Comparison of ENCODE assay signal across 10 cellular contexts in the genomic region with DNA sequence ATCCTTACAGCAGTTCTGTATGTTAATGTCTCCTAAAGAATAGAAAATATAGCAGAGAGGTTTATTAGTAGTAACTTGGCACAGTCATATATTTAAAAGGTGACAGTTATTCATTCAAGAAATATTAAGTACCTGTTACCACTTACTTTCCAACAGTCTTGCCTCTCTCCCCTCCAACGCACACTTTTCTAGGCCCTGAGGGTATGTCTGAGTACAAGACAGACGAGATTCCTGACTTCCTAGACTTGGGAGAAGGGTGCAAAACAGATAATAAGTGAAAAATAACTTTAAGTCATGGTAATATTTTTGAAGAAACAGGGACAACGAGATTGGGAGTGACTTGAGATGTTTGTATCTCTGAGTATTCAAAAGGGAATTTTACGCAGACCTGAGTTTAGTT. TPM values are rescaled to one million over a fixed set of nuclear protein-coding genes. Genes with fewer than 3 reads are reported as not detected.
DNase-seq lines count a peak whose midpoint lies in the region; ATAC-seq, FAIRE-seq and TF ChIP-seq lines count a peak whose summit lies in the region.
"Had no signal": no experiment of that assay in that cellular context is flagged by ENCODE, and none has a peak within 500 bp of the region (broad histone marks: within the 10 kb centered on the region; RNA-seq: fewer than 3 reads in every experiment).

No MANE protein-coding gene starts in this region.

- H3K9me3 Mint-ChIP-seq in activated naive CD8-positive, alpha-beta T cell treated with anti-CD3 and anti-CD28 coated beads, Interleukin-2, amount 10 ng/mL, durations not matched to agents 7 days and 5 days: no peaks in the 10 kb centered on the region
- peaks cover 20% of the 10 kb centered on the region for H3K9me3 Mint-ChIP-seq in nephron progenitor cell

- peaks cover 30% of the 10 kb centered on the region for H3K4me1 Mint-ChIP-seq in activated naive CD8-positive, alpha-beta T cell treated with anti-CD3 and anti-CD28 coated beads, Interleukin-2, amount 10 ng/mL, durations not matched to agents 7 days and 5 days
- H3K4me1 Mint-ChIP-seq in nephron progenitor cell: peaks cover 35% of the 10 kb centered on the region

- H3K4me3 ChIP-seq in DND-41 (ENCODE audit: low read depth in 1 of 2, low read length in 2 of 2): peak overlapping the region in 1 of 2 experiments; percentile 97; a peak in 2 of 4 replicates
- peak overlapping the region; percentile 82; the same call in 1 of the 2 replicates for H3K4me3 ChIP-seq in LNCaP clone FGC (ENCODE audit: low read depth, low read length)

- no peak for DNase-seq in DND-41
- no peak for DNase-seq in LNCaP clone FGC (ENCODE audit: low read depth)
- DNase-seq in activated naive CD8-positive, alpha-beta T cell treated with anti-CD3 and anti-CD28 coated beads, Interleukin-2, amount 10 ng/mL, durations not matched to agents 7 days and 5 days: no peak
- no peak for DNase-seq in nephron progenitor cell
- no peak for DNase-seq in GM12892 (ENCODE audit: insufficient read length)
- no peak for DNase-seq in islet precursor cell
- DNase-seq: activated CD4-positive, alpha-beta T cell treated with anti-CD3 and anti-CD28 coated beads, Interleukin-2, amount 50 U/mL, for 48 hours; NCI-H446 had no signal

- ATAC-seq in DND-41 (ENCODE audit: insufficient read depth, low read depth) (no peak), GM21515 (IDR thresholded peaks at IDR 0.05; ENCODE audit: unreplicated experiment) (no peak)
- no peak for ATAC-seq in activated naive CD8-positive, alpha-beta T cell treated with anti-CD3 and anti-CD28 coated beads, Interleukin-2, amount 10 ng/mL, durations not matched to agents 7 days and 5 days (ENCODE audit: low read depth)

- peaks cover 59% of the 10 kb centered on the region for H3K36me3 ChIP-seq in DND-41 (ENCODE audit: insufficient read depth, low read length)

- H3K9ac ChIP-seq in DND-41 (ENCODE audit: low read depth, low read length): peak overlapping the region; percentile 88; the same call in 1 of the 2 replicates

- H3K27me3 Mint-ChIP-seq in activated naive CD8-positive, alpha-beta T cell treated with anti-CD3 and anti-CD28 coated beads, Interleukin-2, amount 10 ng/mL, durations not matched to agents 7 days and 5 days: no peaks in the 10 kb centered on the region
- peaks cover 7% of the 10 kb centered on the region for H3K27me3 Mint-ChIP-seq in nephron progenitor cell (ENCODE audit: low read depth, poor library complexity)

- peak overlapping the region; percentile 93 for H3K4me3 Mint-ChIP-seq in activated naive CD8-positive, alpha-beta T cell treated with anti-CD3 and anti-CD28 coated beads, Interleukin-2, amount 10 ng/mL, durations not matched to agents 7 days and 5 days
- peak overlapping the region; percentile 97 for H3K4me3 Mint-ChIP-seq in nephron progenitor cell

- H3K27ac Mint-ChIP-seq in activated naive CD8-positive, alpha-beta T cell treated with anti-CD3 and anti-CD28 coated beads, Interleukin-2, amount 10 ng/mL, durations not matched to agents 7 days and 5 days: no peak overlapping the region
- H3K27ac Mint-ChIP-seq in nephron progenitor cell: peak overlapping the region; percentile 81

- peak overlapping the region; percentile 99 for H3K4me2 ChIP-seq in DND-41 (ENCODE audit: insufficient read depth, low read length)

- POLR2A ChIA-PET in activated naive CD8-positive, alpha-beta T cell treated with anti-CD3 and anti-CD28 coated beads, Interleukin-2, amount 10 ng/mL, durations not matched to agents 7 days and 5 days (lab: Charles Lee): no interaction called here

- no peaks in the 10 kb centered on the region for H3K27me3 ChIP-seq in DND-41 (ENCODE audit: insufficient read depth, low read length, poor library complexity)
- H3K27me3 ChIP-seq: SJSA1 had no signal

- TF ChIP-seq CTCF in DND-41 (IDR thresholded peaks at IDR 0.05; ENCODE audit: borderline replicate concordance, extremely low read depth, low read length, poor library complexity, severe bottlenecking): no peak
- TF ChIP-seq CTCF in LNCaP clone FGC (IDR thresholded peaks at IDR 0.05; ENCODE audit: control insufficient read depth, extremely low read depth, insufficient read depth): no peak
- TF ChIP-seq CTCF in nephron progenitor cell (IDR thresholded peaks at IDR 0.05): no peak

- H3K4me1 ChIP-seq in DND-41 (ENCODE audit: insufficient read depth, low read length): peaks cover 42% of the 10 kb centered on the region

- no peak for TF ChIP-seq POLR2A in GM12892 (IDR thresholded peaks at IDR 0.05; ENCODE audit: low read depth, low read length)

- no peaks in the 10 kb centered on the region for H3K9me3 ChIP-seq in DND-41 (ENCODE audit: insufficient read depth, low read length, severe bottlenecking)

- peaks cover 26% of the 10 kb centered on the region for H3K36me3 Mint-ChIP-seq in activated naive CD8-positive, alpha-beta T cell treated with anti-CD3 and anti-CD28 coated beads, Interleukin-2, amount 10 ng/mL, durations not matched to agents 7 days and 5 days
- peaks cover 60% of the 10 kb centered on the region for H3K36me3 Mint-ChIP-seq in nephron progenitor cell (ENCODE audit: low read depth)

- peaks cover 34% of the 10 kb centered on the region for H4K20me1 ChIP-seq in DND-41 (ENCODE audit: insufficient read depth, low read length)

- H3K79me2 ChIP-seq in DND-41 (ENCODE audit: insufficient read depth, low read length): peaks cover 83% of the 10 kb centered on the region

- FAIRE-seq in GM12892 (lab: Jason Lieb, UNC): no peak

- no peak overlapping the region for H2AFZ ChIP-seq in DND-41 (ENCODE audit: low read depth, low read length)

- no peak overlapping the region for H3K27ac ChIP-seq in DND-41 (ENCODE audit: low read length)
- H3K27ac ChIP-seq: SJSA1 had no signal

RNA-seq across cellular contexts. Expression of gene EIF3L, which starts 1.6 kb away (rescaled TPM):
- 100 to 1,000 TPM; 328 to 368 TPM for total RNA-seq in activated naive CD8-positive, alpha-beta T cell treated with anti-CD3 and anti-CD28 coated beads, Interleukin-2, amount 10 ng/mL, durations not matched to agents 7 days and 5 days
- polyA plus RNA-seq in GM12892 (2012; ENCODE audit: missing spikeins): 599 TPM

RNA-seq across cellular contexts. Expression of gene ANKRD54, which starts 6.7 kb away (rescaled TPM):
- 10 to 100 TPM; 22.2 to 23.3 TPM for total RNA-seq in activated naive CD8-positive, alpha-beta T cell treated with anti-CD3 and anti-CD28 coated beads, Interleukin-2, amount 10 ng/mL, durations not matched to agents 7 days and 5 days
- 8.7 TPM for polyA plus RNA-seq in GM12892 (2012; ENCODE audit: missing spikeins)

RNA-seq across cellular contexts. Expression of gene GALR3, which starts 27.6 kb away (rescaled TPM):
- total RNA-seq in activated naive CD8-positive, alpha-beta T cell treated with anti-CD3 and anti-CD28 coated beads, Interleukin-2, amount 10 ng/mL, durations not matched to agents 7 days and 5 days: not detected
- polyA plus RNA-seq in GM12892 (2012; ENCODE audit: missing spikeins): not detected
- total RNA-seq: SJSA1 had no signal

RNA-seq across cellular contexts. Expression of gene GCAT, which starts 43.1 kb away (rescaled TPM):
- total RNA-seq in activated naive CD8-positive, alpha-beta T cell treated with anti-CD3 and anti-CD28 coated beads, Interleukin-2, amount 10 ng/mL, durations not matched to agents 7 days and 5 days: 10 to 100 TPM in 1 of 2 experiments, 1 to 10 TPM in 1; 9.8 to 10.1 TPM
- 10.9 TPM for polyA plus RNA-seq in GM12892 (2012; ENCODE audit: missing spikeins)

RNA-seq across cellular contexts. Expression of gene MICALL1, which starts 55.3 kb away (rescaled TPM):
- total RNA-seq in activated naive CD8-positive, alpha-beta T cell treated with anti-CD3 and anti-CD28 coated beads, Interleukin-2, amount 10 ng/mL, durations not matched to agents 7 days and 5 days: 10 to 100 TPM; 27.9 to 31.3 TPM
- 4.0 TPM for polyA plus RNA-seq in GM12892 (2012; ENCODE audit: missing spikeins)
